Comparison of ENCODE assay signal across 7 cellular contexts in the genomic region with DNA sequence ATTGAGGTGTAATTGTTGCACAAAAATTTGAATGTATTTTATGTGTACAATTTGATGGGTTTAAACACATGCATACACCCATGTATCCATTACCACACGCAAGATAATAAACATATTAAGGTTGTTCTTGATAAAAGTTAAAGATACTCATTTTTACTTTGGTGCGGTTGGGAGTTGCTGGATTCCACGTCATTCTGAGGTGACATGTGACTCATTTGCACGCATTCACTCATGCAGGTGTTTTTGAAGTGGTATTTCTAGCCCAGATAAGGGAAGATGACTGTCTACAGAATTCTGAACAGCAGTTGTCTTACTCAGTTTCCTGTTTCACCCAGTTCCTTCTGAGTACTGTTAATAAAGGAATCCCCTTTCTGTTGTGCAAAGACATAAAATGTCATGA.
DNase-seq lines count a peak whose midpoint lies in the region; ATAC-seq and TF ChIP-seq lines count a peak whose summit lies in the region.

No MANE protein-coding gene starts in this region.

- peak overlapping the region; percentile 57 for H3K4me3 Mint-ChIP-seq in activated naive CD8-positive, alpha-beta T cell
- peak overlapping the region in 1 of 2 donors; percentile 46 for H3K4me3 Mint-ChIP-seq in stimulated activated naive B cell treated with anti-CD40 and anti-IgM and Interleukin-4, amounts not matched to agents 10 μg/mL and 1 μg/mL and 100 μg/mL, for 72 hours
- H3K4me3 Mint-ChIP-seq in H9 = no peak overlapping the region

- no peak overlapping the region for H2BK12ac ChIP-seq in H9 (ENCODE audit: insufficient read length, low read depth, low read length)

- no peak overlapping the region for H2AK5ac ChIP-seq in H9 (ENCODE audit: insufficient read length, low read length)

- H3K56ac ChIP-seq in H9 (ENCODE audit: insufficient read length, low read depth, low read length) = no peak overlapping the region

- H4K20me1 ChIP-seq in H9 (ENCODE audit: control insufficient read depth, insufficient read depth, insufficient read length) = no peaks in the 10 kb centered on the region

- H4K5ac ChIP-seq in H9 (ENCODE audit: insufficient read length, low read depth, low read length) = no peak overlapping the region

- H2AFZ ChIP-seq in H9 (ENCODE audit: low read length) = no peak overlapping the region

- peak; percentile 54 for DNase-seq in stimulated activated naive B cell treated with anti-CD40 and anti-IgM and Interleukin-4, amounts not matched to agents 10 μg/mL and 1 μg/mL and 100 μg/mL, for 72 hours
- DNase-seq in superior temporal gyrus (ENCODE audit: extremely low spot score) = no peak
- DNase-seq in NCI-H2107 treated with DMSO at 0.1 percent for 48 hours (lab: John Stamatoyannopoulos, UW; ENCODE audit: unreplicated experiment) = no peak
- no peak for DNase-seq in H9

- no peak overlapping the region for H3K14ac ChIP-seq in H9 (ENCODE audit: insufficient read depth, low read length)

- H3K23me2 ChIP-seq in H9 (ENCODE audit: insufficient read length, low read depth, low read length, poor library complexity, severe bottlenecking) = no peaks in the 10 kb centered on the region

- H3K4ac ChIP-seq in H9 (ENCODE audit: low read depth, low read length) = no peak overlapping the region

- no peaks in the 10 kb centered on the region for H3K36me3 ChIP-seq in KOPT-K1 (ENCODE audit: insufficient read depth, low read length)

- no peak overlapping the region for H4K8ac ChIP-seq in H9 (replicated peaks; ENCODE audit: insufficient read length, low read depth, low read length)

- no peaks in the 10 kb centered on the region for H3K79me2 ChIP-seq in H9 (ENCODE audit: insufficient read depth, low read length)

- H3K27ac ChIP-seq in KOPT-K1 (ENCODE audit: low read depth, low read length, poor library complexity, severe bottlenecking) = peak overlapping the region; percentile 84
- no peak overlapping the region for H3K27ac ChIP-seq in H9 (ENCODE audit: insufficient read length, low read depth, low read length)

- no peak overlapping the region for H2BK15ac ChIP-seq in H9 (ENCODE audit: low read depth, low read length)

- H3K36me3 Mint-ChIP-seq in activated naive CD8-positive, alpha-beta T cell = no peaks in the 10 kb centered on the region
- peaks cover 0 to 3% of the 10 kb centered on the region in 2 donors for H3K36me3 Mint-ChIP-seq in stimulated activated naive B cell treated with anti-CD40 and anti-IgM and Interleukin-4, amounts not matched to agents 10 μg/mL and 1 μg/mL and 100 μg/mL, for 72 hours
- H3K36me3 Mint-ChIP-seq in H9 (ENCODE audit: insufficient read depth in 1 of 3, low read depth in 3 of 3) = peaks cover 6 to 15% (median 7%) of the 10 kb centered on the region in 3 experiments

- H3K79me1 ChIP-seq in H9 (ENCODE audit: insufficient read depth, low read depth, low read length, poor library complexity, severe bottlenecking) = no peaks in the 10 kb centered on the region

- H3K18ac ChIP-seq in H9 (ENCODE audit: insufficient read length, low read depth, low read length) = no peak overlapping the region

- ATAC-seq in GM21447 (IDR thresholded peaks at IDR 0.05; ENCODE audit: unreplicated experiment) = peak; percentile 87
- peak; percentile 93 to 95 for ATAC-seq in stimulated activated naive B cell treated with anti-CD40 and anti-IgM and Interleukin-4, amounts not matched to agents 10 μg/mL and 1 μg/mL and 100 μg/mL, for 72 hours (replicated peaks)

- H4K91ac ChIP-seq in H9 (ENCODE audit: insufficient read length, low read depth, low read length) = no peak overlapping the region

- H3K4me2 ChIP-seq in H9 (ENCODE audit: insufficient read depth, insufficient read length, low read length) = no peak overlapping the region

- no peak overlapping the region for H3K23ac ChIP-seq in H9 (ENCODE audit: insufficient read length, low read depth, low read length)

- no peaks in the 10 kb centered on the region for H3K27me3 Mint-ChIP-seq in activated naive CD8-positive, alpha-beta T cell
- no peaks in the 10 kb centered on the region for H3K27me3 Mint-ChIP-seq in stimulated activated naive B cell treated with anti-CD40 and anti-IgM and Interleukin-4, amounts not matched to agents 10 μg/mL and 1 μg/mL and 100 μg/mL, for 72 hours
- no peaks in the 10 kb centered on the region for H3K27me3 Mint-ChIP-seq in H9 (ENCODE audit: low read depth)

- no peak overlapping the region for H3T11ph ChIP-seq in H9 (ENCODE audit: low read length)

- H2BK20ac ChIP-seq in H9 (ENCODE audit: low read depth, low read length, poor library complexity, severe bottlenecking) = no peak overlapping the region

- H3K9ac ChIP-seq in H9 (ENCODE audit: extremely low read depth, insufficient read length, low read length) = no peak overlapping the region

- no peaks in the 10 kb centered on the region for H3K27me3 ChIP-seq in H9 (ENCODE audit: insufficient read depth, low read length)

- H3K4me1 Mint-ChIP-seq in activated naive CD8-positive, alpha-beta T cell (ENCODE audit: low read depth) = peaks cover 53% of the 10 kb centered on the region
- H3K4me1 Mint-ChIP-seq in stimulated activated naive B cell treated with anti-CD40 and anti-IgM and Interleukin-4, amounts not matched to agents 10 μg/mL and 1 μg/mL and 100 μg/mL, for 72 hours = peaks cover 4 to 33% of the 10 kb centered on the region in 2 donors
- peaks cover 25 to 27% of the 10 kb centered on the region in 2 experiments for H3K4me1 Mint-ChIP-seq in H9

- no peaks in the 10 kb centered on the region for H3K9me3 Mint-ChIP-seq in activated naive CD8-positive, alpha-beta T cell (ENCODE audit: low read depth)
- H3K9me3 Mint-ChIP-seq in stimulated activated naive B cell treated with anti-CD40 and anti-IgM and Interleukin-4, amounts not matched to agents 10 μg/mL and 1 μg/mL and 100 μg/mL, for 72 hours = peaks cover 4 to 5% of the 10 kb centered on the region in 2 donors
- peaks cover 47 to 57% of the 10 kb centered on the region in 2 experiments for H3K9me3 Mint-ChIP-seq in H9

- WGBS in H9 (ENCODE audit: extremely low coverage, insufficient read length, low lambda C conversion rate) = no CpG with 5 or more reads among the region's 4 CpGs

- no peak overlapping the region for H2BK120ac ChIP-seq in H9 (ENCODE audit: low read depth, low read length, poor library complexity, severe bottlenecking)

- peak overlapping the region; percentile 98 for H3K27ac Mint-ChIP-seq in activated naive CD8-positive, alpha-beta T cell
- H3K27ac Mint-ChIP-seq in stimulated activated naive B cell treated with anti-CD40 and anti-IgM and Interleukin-4, amounts not matched to agents 10 μg/mL and 1 μg/mL and 100 μg/mL, for 72 hours = peak overlapping the region; percentile 88
- no peak overlapping the region for H3K27ac Mint-ChIP-seq in H9

- peaks cover 7% of the 10 kb centered on the region; the same call in 1 of the 2 replicates for H3K4me1 ChIP-seq in H9 (ENCODE audit: insufficient read depth, low read length)

- TF ChIP-seq CTCF in H9 (conservative IDR thresholded peaks at IDR 0.05) = no peak

- no peak overlapping the region for H2BK5ac ChIP-seq in H9 (ENCODE audit: insufficient read length, low read length)

- no peaks in the 10 kb centered on the region for H3K9me3 ChIP-seq in KOPT-K1 (ENCODE audit: insufficient read depth, low read length, poor library complexity, severe bottlenecking)
- H3K9me3 ChIP-seq in H9 (ENCODE audit: control insufficient read depth, low read depth, low read length) = peaks cover 6% of the 10 kb centered on the region

Comparison
In these comparisons a context has a peak if more than half of its experiments do, and no peak if none do; other contexts are left out.
1. H3K27ac Mint-ChIP-seq: peak in activated naive CD8-positive, alpha-beta T cell (single experiment) and stimulated activated naive B cell treated with anti-CD40 and anti-IgM and Interleukin-4, amounts not matched to agents 10 μg/mL and 1 μg/mL and 100 μg/mL, for 72 hours (single experiment); none in H9 (0 of 3).